22 cellular contexts compared by ENCODE assay signal in genomic region chr2:98114643-98115355, GRCh38. TPM values are rescaled to one million over a fixed set of nuclear protein-coding genes. Genes with fewer than 3 reads are reported as not detected.
"Had no signal": no experiment of that assay in that cellular context is flagged by ENCODE, and none has a peak within 500 bp of the region (broad histone marks: within the 10 kb centered on the region; RNA-seq: fewer than 3 reads in every experiment).

No MANE protein-coding gene starts in this region.

- H3K9me3 ChIP-seq: pancreas, psoas muscle had no signal

- H3K27me3 ChIP-seq: breast epithelium, dorsolateral prefrontal cortex, esophagus muscularis mucosa, pancreas had no signal

- H3K4me3 ChIP-seq: breast epithelium, dorsolateral prefrontal cortex, esophagus muscularis mucosa, lung, pancreas, psoas muscle, tibial artery had no signal

- H3K36me3 ChIP-seq: breast epithelium, esophagus muscularis mucosa, pancreas, tibial artery had no signal

- H3K27ac ChIP-seq: breast epithelium, dorsolateral prefrontal cortex, esophagus muscularis mucosa, pancreas, psoas muscle, tibial artery had no signal

- H3K4me1 ChIP-seq: breast epithelium, esophagus muscularis mucosa, pancreas, psoas muscle, tibial artery had no signal

- ATAC-seq: effector memory CD8-positive, alpha-beta T cell; natural killer cell; pancreas; psoas muscle; right cardiac atrium had no signal

- DNase-seq: activated CD4-positive, alpha-beta memory T cell treated with anti-CD3 and anti-CD28 coated beads for 36 hours; activated CD4-positive, alpha-beta T cell treated with anti-CD3 and anti-CD28 coated beads for 48 hours; activated effector memory CD4-positive, alpha-beta T cell treated with Interleukin-2 at 50 U/mL for 16 hours; activated naive CD4-positive, alpha-beta T cell treated with anti-CD3 and anti-CD28 coated beads for 36 hours; activated naive CD8-positive, alpha-beta T cell treated with anti-CD3 and anti-CD28 coated beads, Interleukin-2, amount 10 ng/mL, durations not matched to agents 7 days and 5 days; activated T-cell treated with anti-CD3 and anti-CD28 coated beads, Interleukin-2, amount 50 U/mL, for 48 hours; amniotic stem cell; dorsolateral prefrontal cortex; effector memory CD8-positive, alpha-beta T cell; natural killer cell; pancreas; psoas muscle; right cardiac atrium; stimulated activated CD4-positive, alpha-beta T cell treated with anti-CD3 and anti-CD28 coated beads, Interleukin-12 subunit alpha, Interleukin-12 subunit beta, amount 100 ng/mL, for 4 hours; stimulated activated CD4-positive, alpha-beta T cell treated with anti-CD3 and anti-CD28 coated beads, Interleukin-1b, Interleukin-23, amount 100 ng/mL, for 48 hours; substantia nigra; T-helper 2 cell; tibial artery had no signal

RNA-seq across cellular contexts. Expression of gene VWA3B, which starts 27.8 kb away (rescaled TPM):
- total RNA-seq: activated CD4-positive, alpha-beta memory T cell treated with anti-CD3 and anti-CD28 coated beads for 36 hours; activated naive CD8-positive, alpha-beta T cell treated with anti-CD3 and anti-CD28 coated beads, Interleukin-2, amount 10 ng/mL, durations not matched to agents 7 days and 5 days; breast epithelium; esophagus muscularis mucosa; mesenteric fat pad; natural killer cell had no signal
